ENCODE assay signal across 9 cellular contexts in genomic region chr1:231691618-231692259, GRCh38.
A peak's percentile ranks its signal among the peaks of the same experiment; 100 is the strongest.
DNase-seq lines count a peak whose midpoint lies in the region; ATAC-seq and TF ChIP-seq lines count a peak whose summit lies in the region.
"Had no signal": no experiment of that assay in that cellular context is flagged by ENCODE, and none has a peak within 500 bp of the region (broad histone marks: within the 10 kb centered on the region; RNA-seq: fewer than 3 reads in every experiment).

No MANE protein-coding gene starts in this region.

- peaks cover 12% of the 10 kb centered on the region for H3K36me3 Mint-ChIP-seq in activated T-cell treated with anti-CD3 and anti-CD28 coated beads, Interleukin-2, amount 50 U/mL, for 24 hours (ENCODE audit: low read depth)

- no peaks in the 10 kb centered on the region for H3K9me3 ChIP-seq in liver (ENCODE audit: control insufficient read depth in 4 of 4, low read length in 3 of 4)

- H3K4me3 Mint-ChIP-seq in activated T-cell treated with anti-CD3 and anti-CD28 coated beads, Interleukin-2, amount 50 U/mL, for 24 hours: no peak overlapping the region

- DNase-seq in AG08396 (ENCODE audit: low spot score) (peak; percentile 60), LoVo (ENCODE audit: low spot score) (peak; percentile 2), dermis blood vessel endothelial cell (peak; percentile 22), NCI-H774 (lab: John Stamatoyannopoulos, UW) (no peak)
- no peak for DNase-seq in activated T-cell treated with anti-CD3 and anti-CD28 coated beads, Interleukin-2, amount 50 U/mL, for 24 hours
- DNase-seq: DND-41 had no signal

- peaks cover 7% of the 10 kb centered on the region for H3K9me3 Mint-ChIP-seq in activated T-cell treated with anti-CD3 and anti-CD28 coated beads, Interleukin-2, amount 50 U/mL, for 24 hours

- peaks cover 0 to 4% (median 0%) of the 10 kb centered on the region in 4 donors for H3K4me1 ChIP-seq in liver (ENCODE audit: control insufficient read depth in 4 of 4, insufficient read depth in 4 of 4, low read length in 3 of 4)

- no peaks in the 10 kb centered on the region for H3K27me3 ChIP-seq in liver (ENCODE audit: control insufficient read depth in 4 of 4, insufficient read depth in 4 of 4, low read length in 3 of 4)

- no peak overlapping the region for H3K27ac ChIP-seq in liver (ENCODE audit: low read depth in 1 of 2, low read length in 2 of 2)

- no peak for ATAC-seq in HG02981 (IDR thresholded peaks at IDR 0.05; ENCODE audit: unreplicated experiment)
- no peak for ATAC-seq in GM18511 (IDR thresholded peaks at IDR 0.05; ENCODE audit: unreplicated experiment)

- peak; percentile 44 for TF ChIP-seq CTCF in liver (IDR thresholded peaks at IDR 0.05; ENCODE audit: low read depth, low read length, missing input control)

- no peak overlapping the region for H3K4me3 ChIP-seq in liver (ENCODE audit: low read depth in 1 of 3, low read length in 3 of 3)

- TF ChIP-seq RAD21 in liver (IDR thresholded peaks at IDR 0.05): peak in 1 of 2 donors; percentile 5

- no peak overlapping the region for H3K27ac Mint-ChIP-seq in activated T-cell treated with anti-CD3 and anti-CD28 coated beads, Interleukin-2, amount 50 U/mL, for 24 hours

- no peaks in the 10 kb centered on the region for H3K36me3 ChIP-seq in liver (ENCODE audit: control insufficient read depth in 4 of 4, insufficient read depth in 3 of 4, low read depth in 1 of 4, low read length in 3 of 4)

- H3K9ac ChIP-seq in liver (ENCODE audit: low read depth in 1 of 2, low read length in 2 of 2): no peak overlapping the region

- WGBS in liver: 61% methylated on average over 17 of the region's 17 CpGs

- H3K27me3 Mint-ChIP-seq in activated T-cell treated with anti-CD3 and anti-CD28 coated beads, Interleukin-2, amount 50 U/mL, for 24 hours: no peaks in the 10 kb centered on the region

- peaks cover 9% of the 10 kb centered on the region for H3K4me1 Mint-ChIP-seq in activated T-cell treated with anti-CD3 and anti-CD28 coated beads, Interleukin-2, amount 50 U/mL, for 24 hours (ENCODE audit: low read depth)

TF ChIP-seq in liver, 16 proteins besides CTCF, POLR2A, EP300 and RAD21:
- no peak for TF ChIP-seq RXRA (IDR thresholded peaks at IDR 0.05)
- TF ChIP-seq REST (IDR thresholded peaks at IDR 0.05): no peak
- TF ChIP-seq ATF3 (IDR thresholded peaks at IDR 0.05): no peak
- TF ChIP-seq YY1 (IDR thresholded peaks at IDR 0.05): no peak
- no peak for TF ChIP-seq TAF1 (conservative IDR thresholded peaks at IDR 0.05)
- no peak for TF ChIP-seq FOXA2 (IDR thresholded peaks at IDR 0.05)
- TF ChIP-seq GABPA (IDR thresholded peaks at IDR 0.05 in 1 of 2, conservative IDR thresholded peaks at IDR 0.05 in 1 of 2): no peak
- TF ChIP-seq HNF4G (IDR thresholded peaks at IDR 0.05): no peak
- no peak for TF ChIP-seq JUND (IDR thresholded peaks at IDR 0.05)
- TF ChIP-seq EGR1 (IDR thresholded peaks at IDR 0.05; ENCODE audit: low read depth in 2 of 2): no peak
- no peak for TF ChIP-seq HNF4A (conservative IDR thresholded peaks at IDR 0.05)
- TF ChIP-seq ZBTB33 (IDR thresholded peaks at IDR 0.05): no peak
- no peak for TF ChIP-seq SP1 (IDR thresholded peaks at IDR 0.05)
- no peak for TF ChIP-seq FOXA1 (IDR thresholded peaks at IDR 0.05)
TF ChIP-seq in liver: peak in this region for 0.

Comparison
In these comparisons a context has a peak if more than half of its experiments do, and no peak if none do; other contexts are left out.
1. DNase-seq: peak in AG08396 (single experiment), LoVo (single experiment) and dermis blood vessel endothelial cell (single experiment); none in NCI-H774 (single experiment) and activated T-cell treated with anti-CD3 and anti-CD28 coated beads, Interleukin-2, amount 50 U/mL, for 24 hours (single experiment).